1 cellular context compared by ENCODE assay signal in the genomic region with DNA sequence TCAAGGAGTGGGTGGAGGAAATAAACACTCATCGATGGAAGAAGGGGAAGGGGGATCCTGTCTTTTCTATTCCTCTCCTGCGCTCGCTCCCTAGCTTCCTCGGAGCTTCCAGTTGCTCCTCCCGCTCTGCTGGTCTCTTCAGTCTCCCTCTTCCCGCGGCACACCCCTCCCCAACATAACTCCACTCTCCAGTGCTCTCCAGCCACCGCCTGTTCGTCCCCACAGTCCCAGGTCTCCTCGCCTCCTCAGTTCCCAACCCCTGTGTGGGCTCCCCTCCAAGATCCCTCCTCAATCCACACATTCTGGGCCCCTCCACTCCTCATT.
TF ChIP-seq lines count a peak whose summit lies in the region.

No MANE protein-coding gene starts in this region.

TF ChIP-seq in GM12878, 131 proteins besides CTCF, POLR2A, EP300 and RAD21 (continued from another document):
- TF ChIP-seq, protein P1, sequence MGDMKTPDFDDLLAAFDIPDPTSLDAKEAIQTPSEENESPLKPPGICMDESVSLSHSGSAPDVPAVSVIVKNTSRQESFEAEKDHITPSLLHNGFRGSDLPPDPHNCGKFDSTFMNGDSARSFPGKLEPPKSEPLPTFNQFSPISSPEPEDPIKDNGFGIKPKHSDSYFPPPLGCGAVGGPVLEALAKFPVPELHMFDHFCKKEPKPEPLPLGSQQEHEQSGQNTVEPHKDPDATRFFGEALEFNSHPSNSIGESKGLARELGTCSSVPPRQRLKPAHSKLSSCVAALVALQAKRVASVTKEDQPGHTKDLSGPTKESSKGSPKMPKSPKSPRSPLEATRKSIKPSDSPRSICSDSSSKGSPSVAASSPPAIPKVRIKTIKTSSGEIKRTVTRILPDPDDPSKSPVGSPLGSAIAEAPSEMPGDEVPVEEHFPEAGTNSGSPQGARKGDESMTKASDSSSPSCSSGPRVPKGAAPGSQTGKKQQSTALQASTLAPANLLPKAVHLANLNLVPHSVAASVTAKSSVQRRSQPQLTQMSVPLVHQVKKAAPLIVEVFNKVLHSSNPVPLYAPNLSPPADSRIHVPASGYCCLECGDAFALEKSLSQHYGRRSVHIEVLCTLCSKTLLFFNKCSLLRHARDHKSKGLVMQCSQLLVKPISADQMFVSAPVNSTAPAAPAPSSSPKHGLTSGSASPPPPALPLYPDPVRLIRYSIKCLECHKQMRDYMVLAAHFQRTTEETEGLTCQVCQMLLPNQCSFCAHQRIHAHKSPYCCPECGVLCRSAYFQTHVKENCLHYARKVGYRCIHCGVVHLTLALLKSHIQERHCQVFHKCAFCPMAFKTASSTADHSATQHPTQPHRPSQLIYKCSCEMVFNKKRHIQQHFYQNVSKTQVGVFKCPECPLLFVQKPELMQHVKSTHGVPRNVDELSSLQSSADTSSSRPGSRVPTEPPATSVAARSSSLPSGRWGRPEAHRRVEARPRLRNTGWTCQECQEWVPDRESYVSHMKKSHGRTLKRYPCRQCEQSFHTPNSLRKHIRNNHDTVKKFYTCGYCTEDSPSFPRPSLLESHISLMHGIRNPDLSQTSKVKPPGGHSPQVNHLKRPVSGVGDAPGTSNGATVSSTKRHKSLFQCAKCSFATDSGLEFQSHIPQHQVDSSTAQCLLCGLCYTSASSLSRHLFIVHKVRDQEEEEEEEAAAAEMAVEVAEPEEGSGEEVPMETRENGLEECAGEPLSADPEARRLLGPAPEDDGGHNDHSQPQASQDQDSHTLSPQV (IDR thresholded peaks at IDR 0.05): no peak
- TF ChIP-seq CREB1 (IDR thresholded peaks at IDR 0.05; ENCODE audit: low read depth) (no peak), POLR2AphosphoS2 (IDR thresholded peaks at IDR 0.05; ENCODE audit: low read depth, low read length) (no peak), WRNIP1 (IDR thresholded peaks at IDR 0.05; ENCODE audit: borderline replicate concordance, low read depth, low read length) (no peak)
- TF ChIP-seq, protein P2, sequence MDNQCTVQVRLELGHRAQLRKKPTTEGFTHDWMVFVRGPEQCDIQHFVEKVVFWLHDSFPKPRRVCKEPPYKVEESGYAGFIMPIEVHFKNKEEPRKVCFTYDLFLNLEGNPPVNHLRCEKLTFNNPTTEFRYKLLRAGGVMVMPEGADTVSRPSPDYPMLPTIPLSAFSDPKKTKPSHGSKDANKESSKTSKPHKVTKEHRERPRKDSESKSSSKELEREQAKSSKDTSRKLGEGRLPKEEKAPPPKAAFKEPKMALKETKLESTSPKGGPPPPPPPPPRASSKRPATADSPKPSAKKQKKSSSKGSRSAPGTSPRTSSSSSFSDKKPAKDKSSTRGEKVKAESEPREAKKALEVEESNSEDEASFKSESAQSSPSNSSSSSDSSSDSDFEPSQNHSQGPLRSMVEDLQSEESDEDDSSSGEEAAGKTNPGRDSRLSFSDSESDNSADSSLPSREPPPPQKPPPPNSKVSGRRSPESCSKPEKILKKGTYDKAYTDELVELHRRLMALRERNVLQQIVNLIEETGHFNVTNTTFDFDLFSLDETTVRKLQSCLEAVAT (IDR thresholded peaks at IDR 0.05): no peak
